8 cellular contexts compared by ENCODE assay signal in genomic region chr15:63050737-63051700, GRCh38. TPM values are rescaled to one million over a fixed set of nuclear protein-coding genes. Genes with fewer than 3 reads are reported as not detected.
DNase-seq lines count a peak whose midpoint lies in the region; ATAC-seq and TF ChIP-seq lines count a peak whose summit lies in the region.

No MANE protein-coding gene starts in this region.

- peak overlapping the region; percentile 92 to 98 (median 93) for H3K4me3 Mint-ChIP-seq in brain
- H3K4me3 Mint-ChIP-seq in mesothelial cell of epicardium: peak overlapping the region; percentile 92

- H3K9me3 Mint-ChIP-seq in brain: peaks cover 0 to 3% (median 0%) of the 10 kb centered on the region in 5 experiments
- no peaks in the 10 kb centered on the region for H3K9me3 Mint-ChIP-seq in mesothelial cell of epicardium

- DNase-seq in AG20443 (ENCODE audit: low spot score): peak; percentile 43
- peak; percentile 6 for DNase-seq in NCI-H1105 (lab: John Stamatoyannopoulos, UW)
- DNase-seq in mesothelial cell of epicardium (ENCODE audit: low spot score in 2 of 2, unreplicated experiment in 2 of 2): no peak
- DNase-seq in activated CD4-positive, CD25-positive, alpha-beta regulatory T cell (lab: John Stamatoyannopoulos, UW): no peak
- no peak for DNase-seq in NCI-H2107 treated with DMSO at 0.1 percent for 48 hours (lab: John Stamatoyannopoulos, UW; ENCODE audit: unreplicated experiment)
- DNase-seq in NOMO-1 (lab: John Stamatoyannopoulos, UW; ENCODE audit: unreplicated experiment in 2 of 2): no peak

- no peak for ATAC-seq in GM21737 (IDR thresholded peaks at IDR 0.05; ENCODE audit: unreplicated experiment)

- H3K27ac Mint-ChIP-seq in brain: peak overlapping the region in 3 of 5 experiments; percentile 3 to 89 (median 33)
- H3K27ac Mint-ChIP-seq in mesothelial cell of epicardium: peak overlapping the region; percentile 86

- peaks cover under 1% of the 10 kb centered on the region for H3K36me3 Mint-ChIP-seq in brain
- peaks cover 6% of the 10 kb centered on the region for H3K36me3 Mint-ChIP-seq in mesothelial cell of epicardium

- H3K27me3 Mint-ChIP-seq in brain (peaks cover 9% of the 10 kb centered on the region), mesothelial cell of epicardium (ENCODE audit: low read depth) (no peaks in the 10 kb centered on the region)

- H3K4me1 Mint-ChIP-seq in brain (peaks cover 86% of the 10 kb centered on the region), mesothelial cell of epicardium (peaks cover 86% of the 10 kb centered on the region)

- no peak for TF ChIP-seq CTCF in brain (conservative IDR thresholded peaks at IDR 0.05)
- no peak for TF ChIP-seq CTCF in mesothelial cell of epicardium (IDR thresholded peaks at IDR 0.05; ENCODE audit: unreplicated experiment)

RNA-seq across cellular contexts. Expression of gene TPM1, which starts 8.5 kb away (rescaled TPM):
- polyA plus RNA-seq in brain (ENCODE audit: insufficient read depth, low read depth, low replicate concordance): 89.6 TPM
- total RNA-seq in mesothelial cell of epicardium: 635 to 667 TPM (median 659 TPM) in 3 replicates

Comparison
In these comparisons a context has a peak if more than half of its experiments do, and no peak if none do; other contexts are left out.
1. DNase-seq: peak in AG20443 (single experiment) and NCI-H1105 (single experiment); none in mesothelial cell of epicardium (0 of 2), activated CD4-positive, CD25-positive, alpha-beta regulatory T cell (0 of 4), NCI-H2107 treated with DMSO at 0.1 percent for 48 hours (single experiment) and NOMO-1 (0 of 2).